13 cellular contexts compared by ENCODE assay signal in genomic region chr13:25406377-25406776, GRCh38. TPM values are rescaled to one million over a fixed set of nuclear protein-coding genes. Genes with fewer than 3 reads are reported as not detected.
A peak's percentile ranks its signal among the peaks of the same experiment; 100 is the strongest.
DNase-seq lines count a peak whose midpoint lies in the region; ATAC-seq, FAIRE-seq and TF ChIP-seq lines count a peak whose summit lies in the region.
"Had no signal": no experiment of that assay in that cellular context is flagged by ENCODE, and none has a peak within 500 bp of the region (broad histone marks: within the 10 kb centered on the region; RNA-seq: fewer than 3 reads in every experiment).

No MANE protein-coding gene starts in this region.

- H3K9me3 ChIP-seq in OCI-LY3 (ENCODE audit: insufficient read depth, low read length): no peaks in the 10 kb centered on the region
- H3K9me3 ChIP-seq in keratinocyte (ENCODE audit: control insufficient read depth, low read depth, low read length): no peaks in the 10 kb centered on the region
- H3K9me3 ChIP-seq in sigmoid colon: no peaks in the 10 kb centered on the region

- H2AFZ ChIP-seq in GM23338 (no peak overlapping the region), OCI-LY3 (ENCODE audit: low read depth, low read length) (no peak overlapping the region), keratinocyte (ENCODE audit: control insufficient read depth, low read length) (no peak overlapping the region)

- H3K4me2 ChIP-seq in GM23338 (no peak overlapping the region), OCI-LY3 (ENCODE audit: low read length) (no peak overlapping the region), keratinocyte (ENCODE audit: control insufficient read depth, extremely low read depth, insufficient read depth, low read depth, low read length) (no peak overlapping the region)

- peak; percentile 79 for ATAC-seq in GM23338
- no peak for ATAC-seq in GM21528 (IDR thresholded peaks at IDR 0.05; ENCODE audit: low FRiP score, unreplicated experiment)
- ATAC-seq: left cardiac atrium had no signal

- TF ChIP-seq CTCF in GM23338 (conservative IDR thresholded peaks at IDR 0.05; ENCODE audit: low read depth in 2 of 2) (peak; percentile 37 to 68), OCI-LY3 (IDR thresholded peaks at IDR 0.05; ENCODE audit: low read depth, low read length) (peak; percentile 33; the same call in 1 of the 2 replicates), keratinocyte (optimal IDR thresholded peaks at IDR 0.05 in 1 of 3, IDR thresholded peaks at IDR 0.05 in 1 of 3, conservative IDR thresholded peaks at IDR 0.05 in 1 of 3; ENCODE audit: extremely low read depth in 1 of 3, insufficient read depth in 2 of 3, low read length in 3 of 3) (peak in 2 of 3 experiments; percentile 26 to 54), sigmoid colon (IDR thresholded peaks at IDR 0.05) (no peak)

- peaks cover 7% of the 10 kb centered on the region for H3K9me2 ChIP-seq in GM23338 (ENCODE audit: insufficient read depth)

- DNase-seq in DMS153 treated with DMSO at 0.1 percent for 48 hours (lab: John Stamatoyannopoulos, UW; ENCODE audit: unreplicated experiment) (peak; percentile 10), GM23338 (ENCODE audit: low spot score) (peak; percentile 36), keratinocyte (ENCODE audit: low read depth, low spot score) (no peak), sigmoid colon (no peak)
- no peak for DNase-seq in activated naive CD4-positive, alpha-beta T cell treated with anti-CD3 and anti-CD28 coated beads, Interleukin-2, amount 50 U/mL, for 16 hours
- no peak for DNase-seq in activated CD4-positive, alpha-beta T cell treated with anti-CD3 and anti-CD28 coated beads, Interleukin-2, amount 10 ng/mL, durations not matched to agents 24 days and 14 days
- DNase-seq: activated T-cell treated with anti-CD3 and anti-CD28 coated beads, Interleukin-2, amount 50 U/mL, for 24 hours; caudate nucleus; left cardiac atrium; NCI-H1048; occipital lobe had no signal

- dilution Hi-C loops in keratinocyte (cut with MboI; ENCODE audit: extremely low pct_ligation_motif_present, low sequenced_read_pairs): no loop called here

- no peak overlapping the region for H3K27ac ChIP-seq in GM23338 (ENCODE audit: low read depth)
- no peak overlapping the region for H3K27ac ChIP-seq in OCI-LY3 (ENCODE audit: low read length)
- no peak overlapping the region for H3K27ac ChIP-seq in keratinocyte (ENCODE audit: control insufficient read depth, insufficient read depth, low read length)
- H3K27ac ChIP-seq in sigmoid colon: no peak overlapping the region

- peaks cover 6% of the 10 kb centered on the region for H3K27me3 Mint-ChIP-seq in GM23338 (ENCODE audit: insufficient read depth, low read depth, poor library complexity)
- H3K27me3 Mint-ChIP-seq in activated CD4-positive, alpha-beta T cell treated with anti-CD3 and anti-CD28 coated beads, Interleukin-2, amount 10 ng/mL, durations not matched to agents 24 days and 14 days: no peaks in the 10 kb centered on the region

- H3K27me3 ChIP-seq in GM23338 (ENCODE audit: insufficient read depth) (no peaks in the 10 kb centered on the region), OCI-LY3 (ENCODE audit: low read depth, low read length) (peaks cover 26% of the 10 kb centered on the region), keratinocyte (ENCODE audit: control insufficient read depth, extremely low read depth, insufficient read depth, low read length) (no peaks in the 10 kb centered on the region), sigmoid colon (peaks cover 0 to 3% (median 0%) of the 10 kb centered on the region in 3 donors)

- TF ChIP-seq EP300 in sigmoid colon (IDR thresholded peaks at IDR 0.05): no peak

- H3K36me3 ChIP-seq in GM23338 (ENCODE audit: insufficient read depth) (no peaks in the 10 kb centered on the region), OCI-LY3 (replicated peaks; ENCODE audit: low read depth, low read length) (no peaks in the 10 kb centered on the region), keratinocyte (ENCODE audit: control insufficient read depth in 2 of 2, extremely low read depth in 1 of 2, insufficient read depth in 2 of 2, low read length in 2 of 2) (no peaks in the 10 kb centered on the region), sigmoid colon (no peaks in the 10 kb centered on the region)

- H3K4me1 ChIP-seq in GM23338 (ENCODE audit: insufficient read depth) (no peaks in the 10 kb centered on the region; the same call in 1 of the 2 replicates), OCI-LY3 (ENCODE audit: low read length) (no peaks in the 10 kb centered on the region), keratinocyte (ENCODE audit: control insufficient read depth, extremely low read depth, insufficient read depth, low read length) (no peaks in the 10 kb centered on the region), sigmoid colon (no peaks in the 10 kb centered on the region)

- no peaks in the 10 kb centered on the region for H3F3A ChIP-seq in GM23338 (replicated peaks; ENCODE audit: low read depth)

- H3K4me1 Mint-ChIP-seq in GM23338: peaks cover 12% of the 10 kb centered on the region
- no peaks in the 10 kb centered on the region for H3K4me1 Mint-ChIP-seq in activated CD4-positive, alpha-beta T cell treated with anti-CD3 and anti-CD28 coated beads, Interleukin-2, amount 10 ng/mL, durations not matched to agents 24 days and 14 days

- 78 to 100% methylated on average over 1 of the region's 1 CpG for WGBS in sigmoid colon, 2 donors

- H3K9ac ChIP-seq in OCI-LY3 (ENCODE audit: low read length) (no peak overlapping the region), keratinocyte (ENCODE audit: control insufficient read depth, extremely low read depth, insufficient read depth, low read length) (no peak overlapping the region)

- no peak for TF ChIP-seq POLR2A in sigmoid colon (IDR thresholded peaks at IDR 0.05)

- no peaks in the 10 kb centered on the region; the same call in 2 of the 3 replicates for H3K36me3 Mint-ChIP-seq in GM23338 (ENCODE audit: low read depth)
- no peaks in the 10 kb centered on the region for H3K36me3 Mint-ChIP-seq in activated CD4-positive, alpha-beta T cell treated with anti-CD3 and anti-CD28 coated beads, Interleukin-2, amount 10 ng/mL, durations not matched to agents 24 days and 14 days (ENCODE audit: low read depth)

- no peaks in the 10 kb centered on the region for H3K79me2 ChIP-seq in GM23338 (replicated peaks; ENCODE audit: insufficient read depth)
- no peaks in the 10 kb centered on the region for H3K79me2 ChIP-seq in OCI-LY3 (ENCODE audit: low read length)
- H3K79me2 ChIP-seq in keratinocyte (ENCODE audit: control insufficient read depth, insufficient read depth, low read length): no peaks in the 10 kb centered on the region

- intact Hi-C loops in sigmoid colon (cut with DNase I): no loop called here
- intact Hi-C loops in activated CD4-positive, alpha-beta T cell treated with anti-CD3 and anti-CD28 coated beads, Interleukin-2, amount 10 ng/mL, durations not matched to agents 24 days and 14 days (cut with micrococcal nuclease): no loop called here

- H4K20me1 ChIP-seq in GM23338 (replicated peaks; ENCODE audit: insufficient read depth) (no peaks in the 10 kb centered on the region), OCI-LY3 (ENCODE audit: insufficient read depth, low read length) (no peaks in the 10 kb centered on the region), keratinocyte (ENCODE audit: control insufficient read depth, extremely low read depth, insufficient read depth, low read length) (no peaks in the 10 kb centered on the region)

- H3K9me1 ChIP-seq in keratinocyte (ENCODE audit: control insufficient read depth, extremely low read depth, insufficient read depth, low read length): no peaks in the 10 kb centered on the region

- H3K27ac Mint-ChIP-seq in GM23338: no peak overlapping the region
- H3K27ac Mint-ChIP-seq in activated CD4-positive, alpha-beta T cell treated with anti-CD3 and anti-CD28 coated beads, Interleukin-2, amount 10 ng/mL, durations not matched to agents 24 days and 14 days: no peak overlapping the region
- H3K27ac Mint-ChIP-seq: activated T-cell treated with anti-CD3 and anti-CD28 coated beads, Interleukin-2, amount 50 U/mL, for 24 hours had no signal

- H3K4me3 Mint-ChIP-seq in GM23338: no peak overlapping the region
- no peak overlapping the region for H3K4me3 Mint-ChIP-seq in activated CD4-positive, alpha-beta T cell treated with anti-CD3 and anti-CD28 coated beads, Interleukin-2, amount 10 ng/mL, durations not matched to agents 24 days and 14 days
- H3K4me3 Mint-ChIP-seq: activated T-cell treated with anti-CD3 and anti-CD28 coated beads, Interleukin-2, amount 50 U/mL, for 24 hours had no signal

- H3K4me3 ChIP-seq in GM23338: no peak overlapping the region
- no peak overlapping the region for H3K4me3 ChIP-seq in OCI-LY3 (ENCODE audit: low read length)
- no peak overlapping the region for H3K4me3 ChIP-seq in keratinocyte (ENCODE audit: control insufficient read depth in 2 of 3, extremely low read depth in 1 of 3, insufficient read depth in 2 of 3, low read depth in 1 of 3, low read length in 3 of 3)
- H3K4me3 ChIP-seq in sigmoid colon: no peak overlapping the region

- peaks cover 5% of the 10 kb centered on the region for H3K9me3 Mint-ChIP-seq in GM23338
- H3K9me3 Mint-ChIP-seq in activated CD4-positive, alpha-beta T cell treated with anti-CD3 and anti-CD28 coated beads, Interleukin-2, amount 10 ng/mL, durations not matched to agents 24 days and 14 days: no peaks in the 10 kb centered on the region
- H3K9me3 Mint-ChIP-seq: activated T-cell treated with anti-CD3 and anti-CD28 coated beads, Interleukin-2, amount 50 U/mL, for 24 hours had no signal

- FAIRE-seq in keratinocyte (lab: Jason Lieb, UNC): no peak

RNA-seq across cellular contexts. Expression of gene ATP8A2, which starts 34.6 kb away (rescaled TPM):
- 8.8 and 9.0 TPM in 2 replicates for total RNA-seq in GM23338 (2014; rRNA removed; shearing (Covaris generic))
- polyA plus RNA-seq in GM23338 (2016; fragmentation: Nextera tagmentation; extraction: Ambion mirVana) (5.7 and 6.3 TPM in 2 replicates), keratinocyte (0.10 to 0.20 TPM (median 0.16 TPM) in 3 replicates), sigmoid colon (under 1 TPM in 2 of 3 donors, not detected in 1; under 0.01 to 0.69 TPM)
- 0.04 TPM for polyA plus RNA-seq in keratinocyte (2011; ENCODE audit: low read depth)
- 0.06 and 0.10 TPM in 2 replicates for polyA plus RNA-seq in keratinocyte (2011; cell fraction: cytosol; rRNA removed)
- polyA plus RNA-seq in keratinocyte (2011; cell fraction: nucleus; rRNA removed): 0.23 and 0.31 TPM in 2 replicates
- 0.20 and 0.25 TPM in 2 replicates for polyA plus RNA-seq in keratinocyte (2012; ENCODE audit: low replicate concordance)
- 0.10 to 0.36 TPM (median 0.20 TPM) in 3 replicates for polyA minus RNA-seq in keratinocyte
- polyA minus RNA-seq in keratinocyte (2011; cell fraction: cytosol; rRNA and poly(A)+ RNA removed): 0.19 TPM
- polyA minus RNA-seq in keratinocyte (2011; cell fraction: nucleus; rRNA and poly(A)+ RNA removed): 0.32 and 0.54 TPM in 2 replicates
- total RNA-seq in sigmoid colon: 1 to 10 TPM; 1.2 to 2.2 (median 1.3) TPM
- total RNA-seq in activated CD4-positive, alpha-beta T cell treated with anti-CD3 and anti-CD28 coated beads, Interleukin-2, amount 10 ng/mL, durations not matched to agents 24 days and 14 days: 0.38 and 0.40 TPM in 2 replicates

Comparison
In these comparisons a context has a peak if more than half of its experiments do, and no peak if none do; other contexts are left out.
1. DNase-seq: peak in DMS153 treated with DMSO at 0.1 percent for 48 hours (single experiment) and GM23338 (single experiment); none in keratinocyte (single experiment), activated naive CD4-positive, alpha-beta T cell treated with anti-CD3 and anti-CD28 coated beads, Interleukin-2, amount 50 U/mL, for 16 hours (single experiment), sigmoid colon (single experiment) and activated CD4-positive, alpha-beta T cell treated with anti-CD3 and anti-CD28 coated beads, Interleukin-2, amount 10 ng/mL, durations not matched to agents 24 days and 14 days (single experiment).
2. CTCF ChIP-seq: peak in GM23338 (2 of 2), OCI-LY3 (single experiment) and keratinocyte (2 of 3); none in sigmoid colon (0 of 4).